In genomic region chr15:90037961-90038633, GRCh38 we compare ENCODE assay signal across 8 cellular contexts. TPM values are rescaled to one million over a fixed set of nuclear protein-coding genes. Genes with fewer than 3 reads are reported as not detected.
DNase-seq lines count a peak whose midpoint lies in the region; ATAC-seq, FAIRE-seq and TF ChIP-seq lines count a peak whose summit lies in the region.

No MANE protein-coding gene starts in this region.

- H3K9me3 ChIP-seq in BLaER1 = no peaks in the 10 kb centered on the region
- H3K9me3 ChIP-seq in astrocyte (ENCODE audit: insufficient read depth, low read depth, low read length) = no peaks in the 10 kb centered on the region
- no peaks in the 10 kb centered on the region for H3K9me3 ChIP-seq in neuronal stem cell (replicated peaks in 1 of 2; ENCODE audit: control insufficient read depth in 2 of 2, insufficient read depth in 1 of 2, low read depth in 1 of 2, low read length in 2 of 2)

- H2BK15ac ChIP-seq in neuronal stem cell (ENCODE audit: low read length) = no peak overlapping the region

- H3K4me3 ChIP-seq in BLaER1 = no peak overlapping the region
- no peak overlapping the region for H3K4me3 ChIP-seq in astrocyte (ENCODE audit: insufficient read depth, low read depth, low read length)
- no peak overlapping the region for H3K4me3 ChIP-seq in neuronal stem cell (ENCODE audit: low read length in 2 of 2)

- H3K27me3 Mint-ChIP-seq in IgD-negative memory B cell (no peaks in the 10 kb centered on the region), astrocyte (ENCODE audit: low read depth, unreplicated experiment) (no peaks in the 10 kb centered on the region)

- peaks cover 10% of the 10 kb centered on the region for H3K79me1 ChIP-seq in neuronal stem cell (ENCODE audit: low read depth, low read length)

- peak overlapping the region; percentile 76 for H3K18ac ChIP-seq in neuronal stem cell (ENCODE audit: low read length)

- no peaks in the 10 kb centered on the region for H3K27me3 ChIP-seq in BLaER1
- H3K27me3 ChIP-seq in astrocyte (ENCODE audit: insufficient read depth, low read length) = no peaks in the 10 kb centered on the region
- no peaks in the 10 kb centered on the region for H3K27me3 ChIP-seq in neuronal stem cell (ENCODE audit: control insufficient read depth in 3 of 3, insufficient read depth in 3 of 3, low read depth in 1 of 3, low read length in 3 of 3)

- no peak overlapping the region for H3K4ac ChIP-seq in neuronal stem cell (ENCODE audit: low read length)

- H3K4me3 Mint-ChIP-seq in IgD-negative memory B cell (peak overlapping the region in 2 of 4 donors; percentile 3 to 24), astrocyte (ENCODE audit: unreplicated experiment) (no peak overlapping the region)

- peak; percentile 74 for ATAC-seq in GM19463 (IDR thresholded peaks at IDR 0.05; ENCODE audit: unreplicated experiment)

- FAIRE-seq in astrocyte (lab: Jason Lieb, UNC) = no peak

- H2BK12ac ChIP-seq in neuronal stem cell (ENCODE audit: low read length) = no peak overlapping the region

- no peak overlapping the region for H2BK5ac ChIP-seq in neuronal stem cell (ENCODE audit: low read length)

- no peak overlapping the region for H4K8ac ChIP-seq in neuronal stem cell (ENCODE audit: low read depth, low read length)

- in situ Hi-C loops in G401 (cut with HindIII; ENCODE audit: low sequenced_read_pairs) = no loop called here

- no peak overlapping the region for H3K14ac ChIP-seq in neuronal stem cell (ENCODE audit: low read length)

- H4K20me1 ChIP-seq in BLaER1 (no peaks in the 10 kb centered on the region), astrocyte (ENCODE audit: insufficient read depth, low read length) (peaks cover 30% of the 10 kb centered on the region)

- H3K4me1 ChIP-seq in BLaER1 = peaks cover 99% of the 10 kb centered on the region
- H3K4me1 ChIP-seq in astrocyte (ENCODE audit: insufficient read depth, low read length) = peaks cover 40% of the 10 kb centered on the region
- peaks cover 49 to 56% of the 10 kb centered on the region in 2 donors for H3K4me1 ChIP-seq in neuronal stem cell (ENCODE audit: control insufficient read depth in 2 of 2, insufficient read depth in 1 of 2, low read depth in 1 of 2, low read length in 2 of 2)

- no CpG with 5 or more reads among the region's 14 CpGs for WGBS in neuronal stem cell (ENCODE audit: extremely low coverage in 2 of 2, insufficient read length in 2 of 2, insufficient replicate concordance in 1 of 2), 2 donors

- H3K4me1 Mint-ChIP-seq in IgD-negative memory B cell = peaks cover 28 to 44% (median 34%) of the 10 kb centered on the region in 3 donors
- peaks cover 48% of the 10 kb centered on the region for H3K4me1 Mint-ChIP-seq in astrocyte (ENCODE audit: low read depth, unreplicated experiment)

- H2BK120ac ChIP-seq in neuronal stem cell (ENCODE audit: low read depth, low read length) = no peak overlapping the region

- TF ChIP-seq CTCF in astrocyte (IDR thresholded peaks at IDR 0.05; ENCODE audit: insufficient read depth, low read depth, low read length) = no peak

- H3K79me2 ChIP-seq in astrocyte (ENCODE audit: insufficient read depth, low read length) = peaks cover 53% of the 10 kb centered on the region

- peak overlapping the region; percentile 44 for H3K27ac ChIP-seq in BLaER1
- H3K27ac ChIP-seq in astrocyte (ENCODE audit: low read depth, low read length) = peak overlapping the region; percentile 15
- H3K27ac ChIP-seq in neuronal stem cell (replicated peaks; ENCODE audit: low read length) = no peak overlapping the region

- H3K27ac Mint-ChIP-seq in IgD-negative memory B cell (peak overlapping the region; percentile 60 to 80 (median 61)), astrocyte (ENCODE audit: unreplicated experiment) (peak overlapping the region; percentile 86)

- H3K9me3 Mint-ChIP-seq in IgD-negative memory B cell (no peaks in the 10 kb centered on the region), astrocyte (ENCODE audit: unreplicated experiment) (no peaks in the 10 kb centered on the region)

- H3K9ac ChIP-seq in BLaER1 (peak overlapping the region; percentile 37; the same call in 1 of the 2 replicates), astrocyte (ENCODE audit: low read length) (no peak overlapping the region), neuronal stem cell (ENCODE audit: low read depth, low read length, poor library complexity) (no peak overlapping the region)

- DNase-seq in astrocyte (ENCODE audit: low read depth) = peak; percentile 83
- DNase-seq in neuronal stem cell (ENCODE audit: low spot score) = no peak
- no peak for DNase-seq in middle frontal gyrus (ENCODE audit: extremely low spot score, low spot score)
- DNase-seq in G401 (ENCODE audit: low spot score) = no peak
- no peak for DNase-seq in mesenteric fat pad (ENCODE audit: low spot score)

- H4K91ac ChIP-seq in neuronal stem cell (ENCODE audit: low read depth, low read length, poor library complexity) = no peak overlapping the region

- H2AFZ ChIP-seq in astrocyte (ENCODE audit: low read depth, low read length) (no peak overlapping the region), neuronal stem cell (ENCODE audit: low read length) (no peak overlapping the region)

- H3K36me3 Mint-ChIP-seq in IgD-negative memory B cell (peaks cover 2% of the 10 kb centered on the region), astrocyte (ENCODE audit: low read depth, unreplicated experiment) (peaks cover 3% of the 10 kb centered on the region)

- H3K36me3 ChIP-seq in BLaER1 (no peaks in the 10 kb centered on the region), astrocyte (ENCODE audit: insufficient read depth, low read length) (no peaks in the 10 kb centered on the region), neuronal stem cell (replicated peaks in 1 of 2; ENCODE audit: control insufficient read depth in 2 of 2, insufficient read depth in 2 of 2, low read length in 2 of 2) (peaks cover 0 to 4% of the 10 kb centered on the region in 2 donors)

- no peak overlapping the region for H3K23ac ChIP-seq in neuronal stem cell (ENCODE audit: low read depth, low read length, poor library complexity)

- peak overlapping the region; percentile 49 for H2AK5ac ChIP-seq in neuronal stem cell (ENCODE audit: low read depth, low read length)

- H3K4me2 ChIP-seq in BLaER1 = peak overlapping the region; percentile 88
- H3K4me2 ChIP-seq in astrocyte (ENCODE audit: low read length) = peak overlapping the region; percentile 61
- no peak overlapping the region for H3K4me2 ChIP-seq in neuronal stem cell (ENCODE audit: insufficient read depth, low read length, poor library complexity, severe bottlenecking)

RNA-seq across cellular contexts. Expression of gene ZNF710, which starts 37.0 kb away (rescaled TPM):
- polyA plus RNA-seq in IgD-negative memory B cell = 3.6 TPM
- total RNA-seq in astrocyte (26.9 and 27.2 TPM in 2 replicates), mesenteric fat pad (11.5 TPM)
- polyA plus RNA-seq in neuronal stem cell (2013, experiment 1 of 2) = 47.8 TPM
- 50.8 TPM for polyA plus RNA-seq in neuronal stem cell (2013, experiment 2 of 2)
- 7.6 and 9.0 TPM in 2 replicates for total RNA-seq in G401 (2014; rRNA removed; shearing (Covaris generic))
